Comparison of ENCODE assay signal across 2 cellular contexts in the genomic region with DNA sequence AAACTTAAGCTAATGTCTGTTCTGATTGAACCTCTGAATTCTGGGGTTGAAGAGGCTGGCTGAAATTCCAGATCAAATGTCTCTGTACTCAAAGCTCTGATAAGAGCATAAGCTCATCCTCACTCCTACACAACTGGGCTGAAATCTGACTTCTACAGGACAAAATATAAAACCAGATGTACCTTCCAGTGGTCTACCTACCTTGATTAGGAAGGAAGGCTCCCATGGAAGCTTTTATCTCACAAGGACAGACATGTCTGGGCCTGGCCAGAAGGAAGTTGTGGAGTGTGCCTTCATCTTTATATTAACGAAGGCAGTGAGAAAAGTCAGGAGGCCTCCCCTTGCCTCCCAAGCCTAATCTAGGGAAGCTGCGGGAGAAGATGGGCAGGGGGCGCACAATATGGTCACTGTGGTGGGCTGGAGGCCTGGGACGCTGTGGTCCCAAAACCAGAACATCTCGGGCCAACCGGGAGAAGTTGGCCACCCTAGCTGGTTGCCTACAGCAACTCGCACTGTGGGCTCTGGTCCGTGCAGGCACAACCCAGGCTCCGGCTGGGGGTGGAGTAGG.
TF ChIP-seq lines count a peak whose summit lies in the region.

No MANE protein-coding gene starts in this region.

TF ChIP-seq in HCT116, 20 proteins besides CTCF, POLR2A, EP300 and RAD21 (continued from another document):
- TF ChIP-seq, protein P1, sequence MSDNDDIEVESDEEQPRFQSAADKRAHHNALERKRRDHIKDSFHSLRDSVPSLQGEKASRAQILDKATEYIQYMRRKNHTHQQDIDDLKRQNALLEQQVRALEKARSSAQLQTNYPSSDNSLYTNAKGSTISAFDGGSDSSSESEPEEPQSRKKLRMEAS (IDR thresholded peaks at IDR 0.05), result no peak
- TF ChIP-seq ZNF274 (IDR thresholded peaks at IDR 0.05; ENCODE audit: low read depth, low read length) (no peak), SP1 (IDR thresholded peaks at IDR 0.05; ENCODE audit: low read depth) (no peak), YY1 (IDR thresholded peaks at IDR 0.05; ENCODE audit: extremely low read depth, insufficient replicate concordance, low read depth, low read length) (no peak)
- TF ChIP-seq, protein P2, sequence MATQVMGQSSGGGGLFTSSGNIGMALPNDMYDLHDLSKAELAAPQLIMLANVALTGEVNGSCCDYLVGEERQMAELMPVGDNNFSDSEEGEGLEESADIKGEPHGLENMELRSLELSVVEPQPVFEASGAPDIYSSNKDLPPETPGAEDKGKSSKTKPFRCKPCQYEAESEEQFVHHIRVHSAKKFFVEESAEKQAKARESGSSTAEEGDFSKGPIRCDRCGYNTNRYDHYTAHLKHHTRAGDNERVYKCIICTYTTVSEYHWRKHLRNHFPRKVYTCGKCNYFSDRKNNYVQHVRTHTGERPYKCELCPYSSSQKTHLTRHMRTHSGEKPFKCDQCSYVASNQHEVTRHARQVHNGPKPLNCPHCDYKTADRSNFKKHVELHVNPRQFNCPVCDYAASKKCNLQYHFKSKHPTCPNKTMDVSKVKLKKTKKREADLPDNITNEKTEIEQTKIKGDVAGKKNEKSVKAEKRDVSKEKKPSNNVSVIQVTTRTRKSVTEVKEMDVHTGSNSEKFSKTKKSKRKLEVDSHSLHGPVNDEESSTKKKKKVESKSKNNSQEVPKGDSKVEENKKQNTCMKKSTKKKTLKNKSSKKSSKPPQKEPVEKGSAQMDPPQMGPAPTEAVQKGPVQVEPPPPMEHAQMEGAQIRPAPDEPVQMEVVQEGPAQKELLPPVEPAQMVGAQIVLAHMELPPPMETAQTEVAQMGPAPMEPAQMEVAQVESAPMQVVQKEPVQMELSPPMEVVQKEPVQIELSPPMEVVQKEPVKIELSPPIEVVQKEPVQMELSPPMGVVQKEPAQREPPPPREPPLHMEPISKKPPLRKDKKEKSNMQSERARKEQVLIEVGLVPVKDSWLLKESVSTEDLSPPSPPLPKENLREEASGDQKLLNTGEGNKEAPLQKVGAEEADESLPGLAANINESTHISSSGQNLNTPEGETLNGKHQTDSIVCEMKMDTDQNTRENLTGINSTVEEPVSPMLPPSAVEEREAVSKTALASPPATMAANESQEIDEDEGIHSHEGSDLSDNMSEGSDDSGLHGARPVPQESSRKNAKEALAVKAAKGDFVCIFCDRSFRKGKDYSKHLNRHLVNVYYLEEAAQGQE (IDR thresholded peaks at IDR 0.05; ENCODE audit: low read depth), result no peak
- TF ChIP-seq, protein P3, sequence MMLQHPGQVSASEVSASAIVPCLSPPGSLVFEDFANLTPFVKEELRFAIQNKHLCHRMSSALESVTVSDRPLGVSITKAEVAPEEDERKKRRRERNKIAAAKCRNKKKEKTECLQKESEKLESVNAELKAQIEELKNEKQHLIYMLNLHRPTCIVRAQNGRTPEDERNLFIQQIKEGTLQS (IDR thresholded peaks at IDR 0.05), result no peak

TF ChIP-seq in WTC11, 78 proteins besides CTCF, POLR2A, EP300 and RAD21 (continued from another document):
- TF ChIP-seq, protein P4, sequence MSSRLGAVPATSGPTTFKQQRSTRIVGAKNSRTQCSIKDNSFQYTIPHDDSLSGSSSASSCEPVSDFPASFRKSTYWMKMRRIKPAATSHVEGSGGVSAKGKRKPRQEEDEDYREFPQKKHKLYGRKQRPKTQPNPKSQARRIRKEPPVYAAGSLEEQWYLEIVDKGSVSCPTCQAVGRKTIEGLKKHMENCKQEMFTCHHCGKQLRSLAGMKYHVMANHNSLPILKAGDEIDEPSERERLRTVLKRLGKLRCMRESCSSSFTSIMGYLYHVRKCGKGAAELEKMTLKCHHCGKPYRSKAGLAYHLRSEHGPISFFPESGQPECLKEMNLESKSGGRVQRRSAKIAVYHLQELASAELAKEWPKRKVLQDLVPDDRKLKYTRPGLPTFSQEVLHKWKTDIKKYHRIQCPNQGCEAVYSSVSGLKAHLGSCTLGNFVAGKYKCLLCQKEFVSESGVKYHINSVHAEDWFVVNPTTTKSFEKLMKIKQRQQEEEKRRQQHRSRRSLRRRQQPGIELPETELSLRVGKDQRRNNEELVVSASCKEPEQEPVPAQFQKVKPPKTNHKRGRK (CRISPR knock-in tag; IDR thresholded peaks at IDR 0.05; ENCODE audit: borderline replicate concordance), result no peak
- TF ChIP-seq FOXJ3 (CRISPR knock-in tag; IDR thresholded peaks at IDR 0.05; ENCODE audit: borderline replicate concordance), result no peak
- TF ChIP-seq TEAD4 (CRISPR knock-in tag; IDR thresholded peaks at IDR 0.05), result 0 out of 2 replicates have a peak, but pooled peaks have one; percentile 18
